Comparison of ENCODE assay signal across 8 cellular contexts in the genomic region with DNA sequence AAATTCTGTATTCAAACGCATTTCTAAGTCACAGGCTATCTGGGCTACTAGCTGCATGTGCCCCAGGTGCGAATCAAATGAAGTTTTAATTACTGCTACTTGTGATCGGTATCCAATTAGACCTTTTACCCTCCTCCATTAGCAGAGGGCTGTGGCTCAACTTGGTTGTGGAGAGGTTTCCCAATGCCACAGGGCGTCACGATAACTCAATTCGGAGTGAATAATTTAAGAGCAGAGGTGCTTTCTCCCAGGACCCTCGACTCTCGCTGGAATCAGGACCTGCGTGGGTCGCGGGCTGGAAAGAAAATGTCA. TPM values are rescaled to one million over a fixed set of nuclear protein-coding genes. Genes with fewer than 3 reads are reported as not detected.
DNase-seq lines count a peak whose midpoint lies in the region; ATAC-seq, FAIRE-seq and TF ChIP-seq lines count a peak whose summit lies in the region.

No MANE protein-coding gene starts in this region.

- FAIRE-seq in HTR-8/SVneo (lab: Jason Lieb, UNC) = no peak

- no peaks in the 10 kb centered on the region for H4K20me1 ChIP-seq in PC-3 (ENCODE audit: low read length)
- no peaks in the 10 kb centered on the region for H4K20me1 ChIP-seq in osteoblast (ENCODE audit: insufficient read depth, low read length)

- H3K27me3 ChIP-seq in PC-3 (ENCODE audit: low read length) = peaks cover 5% of the 10 kb centered on the region; the same call in 1 of the 2 replicates
- no peaks in the 10 kb centered on the region for H3K27me3 ChIP-seq in esophagus (ENCODE audit: control insufficient read depth in 1 of 2, insufficient read depth in 2 of 2, low read length in 2 of 2)
- no peaks in the 10 kb centered on the region for H3K27me3 ChIP-seq in osteoblast (ENCODE audit: insufficient read depth, low read length)

- peak; percentile 49 for DNase-seq in NCI-H510A treated with DMSO at 0.1 percent for 48 hours (lab: John Stamatoyannopoulos, UW)
- no peak for DNase-seq in NCI-H510A (lab: John Stamatoyannopoulos, UW)
- DNase-seq in PC-3 = no peak
- DNase-seq in osteoblast (ENCODE audit: insufficient read length, low spot score, missing footprints) = no peak
- no peak for DNase-seq in NCI-H146 treated with DMSO at 0.1 percent for 48 hours (lab: John Stamatoyannopoulos, UW; ENCODE audit: unreplicated experiment)
- no peak for DNase-seq in HTR-8/SVneo (ENCODE audit: insufficient read length, low spot score)

- CTCF ChIA-PET in PC-3 (lab: Charles Lee) = no interaction called here

- H3K9me3 ChIP-seq in PC-3 (ENCODE audit: low read length) (no peaks in the 10 kb centered on the region), esophagus (ENCODE audit: control insufficient read depth in 2 of 2, insufficient read depth in 1 of 2, low read depth in 1 of 2, low read length in 1 of 2) (no peaks in the 10 kb centered on the region), osteoblast (ENCODE audit: low read depth, low read length) (no peaks in the 10 kb centered on the region)

- intact Hi-C loops in PC-3 (cut with micrococcal nuclease) = no loop called here

- no peaks in the 10 kb centered on the region for H3K9me2 ChIP-seq in PC-3 (replicated peaks; ENCODE audit: low read length)

- H3K36me3 ChIP-seq in PC-3 (ENCODE audit: low read depth, low read length) = no peaks in the 10 kb centered on the region
- H3K36me3 ChIP-seq in esophagus (ENCODE audit: control insufficient read depth in 2 of 2, insufficient read depth in 2 of 2, low read length in 1 of 2) = no peaks in the 10 kb centered on the region
- no peaks in the 10 kb centered on the region for H3K36me3 ChIP-seq in osteoblast (ENCODE audit: insufficient read depth, low read length)

- peak overlapping the region; percentile 81 for H3K4me3 ChIP-seq in PC-3 (ENCODE audit: low read length)
- peak overlapping the region; percentile 53 to 68 for H3K4me3 ChIP-seq in esophagus (ENCODE audit: low read depth in 1 of 2, low read length in 2 of 2)
- H3K4me3 ChIP-seq in osteoblast (ENCODE audit: insufficient read depth, low read length) = peak overlapping the region; percentile 84

- POLR2A ChIA-PET in PC-3 (lab: Charles Lee; ENCODE audit: unreplicated experiment) = interaction anchor here (0.6 kb wide), 1 partner anchor 25 kb away, joined by 4 read pairs; no protein-coding TSS in a partner anchor

- H3K79me2 ChIP-seq in PC-3 (ENCODE audit: low read length) (no peaks in the 10 kb centered on the region), osteoblast (ENCODE audit: insufficient read depth, low read length) (no peaks in the 10 kb centered on the region)

- H2AFZ ChIP-seq in PC-3 (ENCODE audit: low read length) (peak overlapping the region; percentile 99), osteoblast (ENCODE audit: low read length) (peak overlapping the region; percentile 100)

- ATAC-seq in HG02840 (IDR thresholded peaks at IDR 0.05; ENCODE audit: low FRiP score, unreplicated experiment) = peak; percentile 17
- ATAC-seq in PC-3 = peak; percentile 23; the same call in 1 of the 2 replicates

- no peaks in the 10 kb centered on the region for H3F3A ChIP-seq in PC-3 (ENCODE audit: low read length, unreplicated experiment)

- WGBS in esophagus, 2 donors = 1 to 2% methylated on average over 11 of the region's 11 CpGs

- H3K4me1 ChIP-seq in PC-3 (ENCODE audit: insufficient read depth, low read length) (peaks cover 9% of the 10 kb centered on the region; the same call in 1 of the 2 replicates), esophagus (ENCODE audit: control insufficient read depth in 2 of 2, insufficient read depth in 2 of 2, low read length in 1 of 2) (peaks cover 0 to 3% of the 10 kb centered on the region in 2 donors), osteoblast (ENCODE audit: insufficient read depth, low read length) (peaks cover 15% of the 10 kb centered on the region)

- H3K27ac ChIP-seq in PC-3 (ENCODE audit: low read length) (no peak overlapping the region), esophagus (ENCODE audit: low read depth in 2 of 2, low read length in 1 of 2) (peak overlapping the region; percentile 95 to 99), osteoblast (ENCODE audit: low read depth, low read length) (peak overlapping the region; percentile 71)

- H3K9ac ChIP-seq in PC-3 (ENCODE audit: low read length) = peak overlapping the region; percentile 79

- TF ChIP-seq CTCF in PC-3 (conservative IDR thresholded peaks at IDR 0.05; ENCODE audit: low read depth, low read length) (no peak), osteoblast (IDR thresholded peaks at IDR 0.05; ENCODE audit: extremely low read depth, low read depth, low read length) (no peak)

- H3K4me2 ChIP-seq in PC-3 (ENCODE audit: low read length) = peak overlapping the region; percentile 89
- H3K4me2 ChIP-seq in osteoblast (ENCODE audit: insufficient read depth, low read length) = peak overlapping the region; percentile 87

- no TSS peak for BruUV-seq in PC-3 (replicated peaks; lab: Mats Ljungman, UMichigan)

RNA-seq across cellular contexts. Expression of gene SAYSD1, which starts 0.6 kb away (rescaled TPM):
- total RNA-seq in PC-3 (2014; rRNA removed) = 10.9 and 12.2 TPM in 2 replicates
- 1 to 10 TPM; 7.8 to 7.9 TPM for polyA plus RNA-seq in esophagus
- total RNA-seq in osteoblast = 29.8 and 31.1 TPM in 2 replicates
